Comparison of ENCODE assay signal across 30 cellular contexts in genomic region chr7:129205987-129206785, GRCh38.
"Had no signal": no experiment of that assay in that cellular context is flagged by ENCODE, and none has a peak within 500 bp of the region (broad histone marks: within the 10 kb centered on the region; RNA-seq: fewer than 3 reads in every experiment).

No MANE protein-coding gene starts in this region.

- H3K27ac Mint-ChIP-seq: activated naive CD4-positive, alpha-beta T cell treated with anti-CD3 and anti-CD28 coated beads, Interleukin-2, amount 50 U/mL, for 24 hours; activated naive CD8-positive, alpha-beta T cell treated with anti-CD3 and anti-CD28 coated beads, Interleukin-2, amount 50 U/mL, for 24 hours had no signal

- H3K36me3 Mint-ChIP-seq: activated naive CD4-positive, alpha-beta T cell treated with anti-CD3 and anti-CD28 coated beads, Interleukin-2, amount 50 U/mL, for 24 hours had no signal

- FAIRE-seq: bronchial epithelial cell, colon, endometrium, TTC549 had no signal

- H2AFZ ChIP-seq: hepatocyte had no signal

- H3K4me1 Mint-ChIP-seq: activated naive CD4-positive, alpha-beta T cell treated with anti-CD3 and anti-CD28 coated beads, Interleukin-2, amount 50 U/mL, for 24 hours; activated naive CD8-positive, alpha-beta T cell treated with anti-CD3 and anti-CD28 coated beads, Interleukin-2, amount 50 U/mL, for 24 hours had no signal

- H3K9me3 Mint-ChIP-seq: activated naive CD4-positive, alpha-beta T cell treated with anti-CD3 and anti-CD28 coated beads, Interleukin-2, amount 50 U/mL, for 24 hours; activated naive CD8-positive, alpha-beta T cell treated with anti-CD3 and anti-CD28 coated beads, Interleukin-2, amount 50 U/mL, for 24 hours had no signal

- H3K4me3 ChIP-seq: gastrocnemius medialis, hepatocyte, lower lobe of right lung, mucosa of descending colon, ovary, prostate gland, smooth muscle cell, suprapubic skin, tibial artery had no signal

- H3K9me3 ChIP-seq: gastrocnemius medialis, lower lobe of right lung, mucosa of descending colon, ovary, prostate gland, suprapubic skin, tibial artery had no signal

- H3K4me1 ChIP-seq: lower lobe of right lung, prostate gland, suprapubic skin had no signal

- H3K27me3 Mint-ChIP-seq: activated naive CD4-positive, alpha-beta T cell treated with anti-CD3 and anti-CD28 coated beads, Interleukin-2, amount 50 U/mL, for 24 hours; activated naive CD8-positive, alpha-beta T cell treated with anti-CD3 and anti-CD28 coated beads, Interleukin-2, amount 50 U/mL, for 24 hours had no signal

- ATAC-seq: activated naive CD8-positive, alpha-beta T cell treated with anti-CD3 and anti-CD28 coated beads, Interleukin-2, amount 50 U/mL, for 24 hours; gastrocnemius medialis; lower lobe of right lung; mucosa of descending colon had no signal

- H3K36me3 ChIP-seq: gastrocnemius medialis, lower lobe of right lung, ovary, prostate gland had no signal

- H3K27ac ChIP-seq: epithelial cell of prostate, gastrocnemius medialis, hepatocyte, lower lobe of right lung, ovary, prostate gland, suprapubic skin, tibial artery, VCaP had no signal

- H3K27me3 ChIP-seq: gastrocnemius medialis, hepatocyte, ovary, suprapubic skin, tibial artery had no signal

- H3K4me2 ChIP-seq: hepatocyte, smooth muscle cell had no signal

- H3K4me3 Mint-ChIP-seq: activated naive CD4-positive, alpha-beta T cell treated with anti-CD3 and anti-CD28 coated beads, Interleukin-2, amount 50 U/mL, for 24 hours; activated naive CD8-positive, alpha-beta T cell treated with anti-CD3 and anti-CD28 coated beads, Interleukin-2, amount 50 U/mL, for 24 hours had no signal

- DNase-seq: activated CD4-positive, alpha-beta T cell treated with anti-CD3 and anti-CD28 coated beads for 4 hours; activated CD4-positive, alpha-beta T cell treated with anti-CD3 and anti-CD28 coated beads, Interleukin-2, amount 50 U/mL, for 4 hours; activated CD8-positive, alpha-beta memory T cell treated with anti-CD3 and anti-CD28 coated beads for 24 hours; activated gamma-delta T cell treated with Interleukin-2 at 50 U/mL for 16 hours; activated naive CD8-positive, alpha-beta T cell treated with anti-CD3 and anti-CD28 coated beads, Interleukin-2, amount 50 U/mL, for 24 hours; dermis blood vessel endothelial cell; effector CD4-positive, alpha-beta T cell; gastrocnemius medialis; lower lobe of right lung; mesendoderm; mucosa of descending colon; ovary; retina; stimulated activated CD4-positive, alpha-beta T cell treated with anti-CD3 and anti-CD28 coated beads, Interleukin-1b, Interleukin-23, amount 100 ng/mL, for 48 hours; stimulated activated CD4-positive, alpha-beta T cell treated with anti-CD3 and anti-CD28 coated beads, Interleukin-4, amount 100 ng/mL, for 4 hours; stimulated activated CD8-positive, alpha-beta memory T cell treated with anti-CD3 and anti-CD28 coated beads, Interleukin-4, amount 100 ng/mL, for 48 hours; stimulated activated naive CD4-positive, alpha-beta T cell; T-helper 1 cell; tibial artery had no signal
